In genomic region chr1:212754193-212754592, GRCh38 we compare ENCODE assay signal across 10 cellular contexts. TPM values are rescaled to one million over a fixed set of nuclear protein-coding genes. Genes with fewer than 3 reads are reported as not detected.
DNase-seq lines count a peak whose midpoint lies in the region; ATAC-seq lines count a peak whose summit lies in the region.
"Had no signal": no experiment of that assay in that cellular context is flagged by ENCODE, and none has a peak within 500 bp of the region (broad histone marks: within the 10 kb centered on the region; RNA-seq: fewer than 3 reads in every experiment).

No MANE protein-coding gene starts in this region.

- peak; percentile 20 for DNase-seq in activated naive CD4-positive, alpha-beta T cell treated with anti-CD3 and anti-CD28 coated beads for 36 hours
- no peak for DNase-seq in activated naive CD4-positive, alpha-beta T cell (lab: John Stamatoyannopoulos, UW)
- DNase-seq in SKM-1 (lab: John Stamatoyannopoulos, UW; ENCODE audit: unreplicated experiment) (peak; percentile 58), DMS53 (lab: John Stamatoyannopoulos, UW) (no peak), DMS 273 (lab: John Stamatoyannopoulos, UW; ENCODE audit: unreplicated experiment) (no peak), HT-29 (ENCODE audit: low spot score) (no peak)
- no peak for DNase-seq in stimulated activated effector memory CD8-positive, alpha-beta T cell treated with anti-CD3 and anti-CD28 coated beads, Interleukin-12 subunit alpha, Interleukin-12 subunit beta, amount 100 ng/mL, for 72 hours (ENCODE audit: low spot score in 2 of 2)
- DNase-seq: activated CD4-positive, alpha-beta T cell treated with anti-CD3 and anti-CD28 coated beads for 48 hours; MG63 had no signal

- H3K9me3 Mint-ChIP-seq in activated naive CD4-positive, alpha-beta T cell treated with anti-CD3 and anti-CD28 coated beads for 36 hours: no peaks in the 10 kb centered on the region
- H3K9me3 Mint-ChIP-seq in stimulated activated effector memory CD8-positive, alpha-beta T cell treated with anti-CD3 and anti-CD28 coated beads, Interleukin-12 subunit alpha, Interleukin-12 subunit beta, amount 100 ng/mL, for 72 hours: no peaks in the 10 kb centered on the region

- no peak overlapping the region for H3K27ac Mint-ChIP-seq in activated naive CD4-positive, alpha-beta T cell treated with anti-CD3 and anti-CD28 coated beads for 36 hours
- H3K27ac Mint-ChIP-seq in stimulated activated effector memory CD8-positive, alpha-beta T cell treated with anti-CD3 and anti-CD28 coated beads, Interleukin-12 subunit alpha, Interleukin-12 subunit beta, amount 100 ng/mL, for 72 hours: peak overlapping the region; percentile 45

- peaks cover 44% of the 10 kb centered on the region for H3K4me1 Mint-ChIP-seq in activated naive CD4-positive, alpha-beta T cell treated with anti-CD3 and anti-CD28 coated beads for 36 hours (ENCODE audit: low read depth)
- peaks cover 40% of the 10 kb centered on the region for H3K4me1 Mint-ChIP-seq in stimulated activated effector memory CD8-positive, alpha-beta T cell treated with anti-CD3 and anti-CD28 coated beads, Interleukin-12 subunit alpha, Interleukin-12 subunit beta, amount 100 ng/mL, for 72 hours

- peaks cover 4% of the 10 kb centered on the region for H3K36me3 Mint-ChIP-seq in activated naive CD4-positive, alpha-beta T cell treated with anti-CD3 and anti-CD28 coated beads for 36 hours (ENCODE audit: low read depth)
- peaks cover 13% of the 10 kb centered on the region for H3K36me3 Mint-ChIP-seq in stimulated activated effector memory CD8-positive, alpha-beta T cell treated with anti-CD3 and anti-CD28 coated beads, Interleukin-12 subunit alpha, Interleukin-12 subunit beta, amount 100 ng/mL, for 72 hours

- peak; percentile 57 for ATAC-seq in HG02759 (IDR thresholded peaks at IDR 0.05; ENCODE audit: unreplicated experiment)
- ATAC-seq in stimulated activated effector memory CD8-positive, alpha-beta T cell treated with anti-CD3 and anti-CD28 coated beads, Interleukin-12 subunit alpha, Interleukin-12 subunit beta, amount 100 ng/mL, for 72 hours: no peak

- CTCF ChIA-PET in activated naive CD4-positive, alpha-beta T cell treated with anti-CD3 and anti-CD28 coated beads for 36 hours (lab: Charles Lee): interaction anchor here (0.9 to 2.1 kb wide), 5 partner anchors 15 to 89 kb away, joined by 3 to 9 read pairs (median 4); no protein-coding TSS in a partner anchor

- intact Hi-C loops in activated naive CD4-positive, alpha-beta T cell treated with anti-CD3 and anti-CD28 coated beads for 36 hours (cut with micrococcal nuclease): loop anchor here (2.0 kb wide), 1 partner anchor 13 kb away; no protein-coding TSS in a partner anchor

- H3K27me3 Mint-ChIP-seq in activated naive CD4-positive, alpha-beta T cell treated with anti-CD3 and anti-CD28 coated beads for 36 hours (ENCODE audit: low read depth): no peaks in the 10 kb centered on the region

- H3K4me3 Mint-ChIP-seq in activated naive CD4-positive, alpha-beta T cell treated with anti-CD3 and anti-CD28 coated beads for 36 hours: no peak overlapping the region
- H3K4me3 Mint-ChIP-seq in stimulated activated effector memory CD8-positive, alpha-beta T cell treated with anti-CD3 and anti-CD28 coated beads, Interleukin-12 subunit alpha, Interleukin-12 subunit beta, amount 100 ng/mL, for 72 hours: peak overlapping the region; percentile 31

RNA-seq across cellular contexts. Expression of gene NSL1, which starts 37.4 kb away (rescaled TPM):
- 10 to 100 TPM; 21.2 to 23.7 TPM for total RNA-seq in activated naive CD4-positive, alpha-beta T cell treated with anti-CD3 and anti-CD28 coated beads for 36 hours
- total RNA-seq in HT-29 (2014; rRNA removed; shearing (Covaris generic)): 19.4 and 28.8 TPM in 2 replicates

RNA-seq across cellular contexts. Expression of gene TATDN3, which starts 37.5 kb away (rescaled TPM):
- 10 to 100 TPM; 14.9 to 16.9 TPM for total RNA-seq in activated naive CD4-positive, alpha-beta T cell treated with anti-CD3 and anti-CD28 coated beads for 36 hours
- 1.4 and 4.1 TPM in 2 replicates for total RNA-seq in HT-29 (2014; rRNA removed; shearing (Covaris generic))

RNA-seq across cellular contexts. Expression of gene BATF3, which starts 54.6 kb away (rescaled TPM):
- total RNA-seq in activated naive CD4-positive, alpha-beta T cell treated with anti-CD3 and anti-CD28 coated beads for 36 hours: 10 to 100 TPM; 26.7 to 27.1 TPM
- 0.23 and 0.34 TPM in 2 replicates for total RNA-seq in HT-29 (2014; rRNA removed; shearing (Covaris generic))

Comparison
In these comparisons a context has a peak if more than half of its experiments do, and no peak if none do; other contexts are left out.
1. DNase-seq: peak in activated naive CD4-positive, alpha-beta T cell treated with anti-CD3 and anti-CD28 coated beads for 36 hours (single experiment) and SKM-1 (single experiment); none in activated naive CD4-positive, alpha-beta T cell (0 of 4), stimulated activated effector memory CD8-positive, alpha-beta T cell treated with anti-CD3 and anti-CD28 coated beads, Interleukin-12 subunit alpha, Interleukin-12 subunit beta, amount 100 ng/mL, for 72 hours (0 of 2), DMS53 (single experiment), DMS 273 (single experiment) and HT-29 (single experiment).
2. RNA of gene BATF3, which starts 54.6 kb away (total RNA-seq): 26.7 to 27.1 TPM in activated naive CD4-positive, alpha-beta T cell treated with anti-CD3 and anti-CD28 coated beads for 36 hours; 0.23 to 0.34 TPM in HT-29; every median in the first group is over 10 times any median in the second.